In genomic region chr1:206470692-206471414, GRCh38 we compare ENCODE assay signal across 8 cellular contexts. TPM values are rescaled to one million over a fixed set of nuclear protein-coding genes. Genes with fewer than 3 reads are reported as not detected.
DNase-seq lines count a peak whose midpoint lies in the region; ATAC-seq and TF ChIP-seq lines count a peak whose summit lies in the region.

No MANE protein-coding gene starts in this region.

- peak overlapping the region; percentile 77 to 97 (median 92) for H3K27ac Mint-ChIP-seq in CD8-positive, alpha-beta memory T cell
- H3K27ac Mint-ChIP-seq in nephron progenitor cell, result peak overlapping the region; percentile 35

- peaks cover 69 to 86% (median 74%) of the 10 kb centered on the region in 3 donors for H3K4me1 Mint-ChIP-seq in CD8-positive, alpha-beta memory T cell
- peaks cover 83% of the 10 kb centered on the region for H3K4me1 Mint-ChIP-seq in nephron progenitor cell

- H3K4me1 ChIP-seq in CD8-positive, alpha-beta memory T cell (ENCODE audit: insufficient read depth, low read length), result peaks cover 67% of the 10 kb centered on the region
- H3K4me1 ChIP-seq in KMS-11 (ENCODE audit: low read depth, poor library complexity, severe bottlenecking), result peaks cover 65% of the 10 kb centered on the region
- H3K4me1 ChIP-seq in esophagus (ENCODE audit: control insufficient read depth in 2 of 2, insufficient read depth in 2 of 2, low read length in 1 of 2), result peaks cover 9 to 21% of the 10 kb centered on the region in 2 donors

- H3K4me2 ChIP-seq in KMS-11, result peak overlapping the region; percentile 91

- TF ChIP-seq CTCF in KMS-11 (conservative IDR thresholded peaks at IDR 0.05; ENCODE audit: low read depth, low read length), result no peak
- no peak for TF ChIP-seq CTCF in nephron progenitor cell (IDR thresholded peaks at IDR 0.05)

- WGBS in esophagus, 2 donors, result 0 to 1% methylated on average over 17 to 18 of the region's 18 CpGs

- no peaks in the 10 kb centered on the region for H3K27me3 Mint-ChIP-seq in CD8-positive, alpha-beta memory T cell
- peaks cover 20% of the 10 kb centered on the region for H3K27me3 Mint-ChIP-seq in nephron progenitor cell (ENCODE audit: low read depth, poor library complexity)

- H3K27me3 ChIP-seq in CD8-positive, alpha-beta memory T cell (ENCODE audit: insufficient read depth, low read length, poor library complexity, severe bottlenecking), result no peaks in the 10 kb centered on the region
- H3K27me3 ChIP-seq in KMS-11 (ENCODE audit: insufficient read depth, low read depth) (no peaks in the 10 kb centered on the region), esophagus (ENCODE audit: control insufficient read depth in 1 of 2, insufficient read depth in 2 of 2, low read length in 2 of 2) (no peaks in the 10 kb centered on the region)

- CTCF ChIA-PET in CD8-positive, alpha-beta memory T cell (lab: Charles Lee), result interaction anchor here (0.9 to 3.6 kb wide), 14 partner anchors 9 to 193 kb away, joined by 3 to 50 read pairs (median 7); partner anchors contain the start of genes DYRK3, EIF2D and RASSF5

- H3K36me3 ChIP-seq in CD8-positive, alpha-beta memory T cell (ENCODE audit: insufficient read depth, low read length), result peaks cover 18% of the 10 kb centered on the region
- H3K36me3 ChIP-seq in KMS-11 (ENCODE audit: insufficient read depth) (0 out of 2 replicates have a peak, but pooled peaks cover 4% of the 10 kb centered on the region), esophagus (ENCODE audit: control insufficient read depth in 2 of 2, insufficient read depth in 2 of 2, low read length in 1 of 2) (peaks cover 4 to 10% of the 10 kb centered on the region in 2 donors)

- peak overlapping the region; percentile 72; the same call in 1 of the 2 replicates for H2AFZ ChIP-seq in KMS-11 (ENCODE audit: low read depth)

- peak overlapping the region; percentile 67 for H3K9ac ChIP-seq in KMS-11

- peak; percentile 24 for ATAC-seq in GM19463 (IDR thresholded peaks at IDR 0.05; ENCODE audit: unreplicated experiment)
- ATAC-seq in HG03108 (IDR thresholded peaks at IDR 0.05; ENCODE audit: unreplicated experiment), result no peak

- no peaks in the 10 kb centered on the region for H4K20me1 ChIP-seq in KMS-11 (ENCODE audit: insufficient read depth)

- H3K4me3 ChIP-seq in CD8-positive, alpha-beta memory T cell (ENCODE audit: low read length), result peak overlapping the region; percentile 96
- peak overlapping the region; percentile 32 for H3K4me3 ChIP-seq in KMS-11 (IDR thresholded peaks at IDR 0.05; ENCODE audit: insufficient read depth, low read depth, low read length)
- H3K4me3 ChIP-seq in esophagus (ENCODE audit: low read depth in 1 of 2, low read length in 2 of 2), result peak overlapping the region; percentile 73 to 77

- H3K4me3 Mint-ChIP-seq in CD8-positive, alpha-beta memory T cell, result peak overlapping the region; percentile 89 to 97 (median 93)
- H3K4me3 Mint-ChIP-seq in nephron progenitor cell, result peak overlapping the region; percentile 86

- POLR2A ChIA-PET in CD8-positive, alpha-beta memory T cell (lab: Charles Lee), result interaction anchor here (0.6 to 2.0 kb wide), 9 partner anchors 9 to 386 kb away, joined by 3 to 11 read pairs (median 3); partner anchors contain the start of genes EIF2D and RASSF5

- no peaks in the 10 kb centered on the region for H3K9me3 ChIP-seq in CD8-positive, alpha-beta memory T cell (ENCODE audit: low read length)
- no peaks in the 10 kb centered on the region for H3K9me3 ChIP-seq in esophagus (ENCODE audit: control insufficient read depth in 2 of 2, insufficient read depth in 1 of 2, low read depth in 1 of 2, low read length in 1 of 2)

- DNase-seq in CD8-positive, alpha-beta memory T cell, result peak in 4 of 5 donors; percentile 27 to 71 (median 48)
- peak; percentile 53 to 62 for DNase-seq in activated CD4-positive, alpha-beta T cell treated with anti-CD3 and anti-CD28 coated beads, Interleukin-2, amount 50 U/mL, for 48 hours
- DNase-seq in nephron progenitor cell (peak; percentile 45), HPDE6-E6E7 (ENCODE audit: extremely low spot score) (no peak)

- H3K36me3 Mint-ChIP-seq in CD8-positive, alpha-beta memory T cell, result peaks cover 0 to 50% (median 4%) of the 10 kb centered on the region in 3 donors
- peaks cover 19% of the 10 kb centered on the region for H3K36me3 Mint-ChIP-seq in nephron progenitor cell (ENCODE audit: low read depth)

- H3K9me3 Mint-ChIP-seq in CD8-positive, alpha-beta memory T cell, result no peaks in the 10 kb centered on the region
- H3K9me3 Mint-ChIP-seq in nephron progenitor cell, result no peaks in the 10 kb centered on the region

- H3K27ac ChIP-seq in CD8-positive, alpha-beta memory T cell (ENCODE audit: low read depth, low read length), result peak overlapping the region; percentile 76
- H3K27ac ChIP-seq in KMS-11, result peak overlapping the region; percentile 44
- H3K27ac ChIP-seq in esophagus (ENCODE audit: low read depth in 2 of 2, low read length in 1 of 2), result peak overlapping the region; percentile 71 to 87

- H3K79me2 ChIP-seq in KMS-11 (ENCODE audit: insufficient read depth, low read depth), result peaks cover 8% of the 10 kb centered on the region; the same call in 1 of the 2 replicates

RNA-seq across cellular contexts. Expression of gene IKBKE, which starts 0.6 kb away (rescaled TPM):
- total RNA-seq in CD8-positive, alpha-beta memory T cell, result 10 to 100 TPM; 17.1 to 18.4 TPM
- 46.6 TPM for polyA plus RNA-seq in CD8-positive, alpha-beta memory T cell
- polyA plus RNA-seq in esophagus, result 1 to 10 TPM; 9.5 to 9.9 TPM

RNA-seq across cellular contexts. Expression of gene RASSF5, which starts 36.5 kb away (rescaled TPM):
- total RNA-seq in CD8-positive, alpha-beta memory T cell, result 100 to 1,000 TPM; 163 to 165 TPM
- 329 TPM for polyA plus RNA-seq in CD8-positive, alpha-beta memory T cell
- 10 to 100 TPM; 22.2 to 27.3 TPM for polyA plus RNA-seq in esophagus

Comparison
In these comparisons a context has a peak if more than half of its experiments do, and no peak if none do; other contexts are left out.
1. H3K4me3 ChIP-seq: peak in every context shown above with its lines; median percentile 96 in CD8-positive, alpha-beta memory T cell; 75 in esophagus; 32 in KMS-11.
2. RNA of gene RASSF5, which starts 36.5 kb away (polyA plus RNA-seq): 329 TPM in CD8-positive, alpha-beta memory T cell (single experiment); 22.2 to 27.3 TPM in esophagus; every median in the first group is over 10 times any median in the second.
3. Peak in every context shown above with its lines, with median percentiles within 50 percentile points of each other: H3K27ac ChIP-seq.